In the genomic region with DNA sequence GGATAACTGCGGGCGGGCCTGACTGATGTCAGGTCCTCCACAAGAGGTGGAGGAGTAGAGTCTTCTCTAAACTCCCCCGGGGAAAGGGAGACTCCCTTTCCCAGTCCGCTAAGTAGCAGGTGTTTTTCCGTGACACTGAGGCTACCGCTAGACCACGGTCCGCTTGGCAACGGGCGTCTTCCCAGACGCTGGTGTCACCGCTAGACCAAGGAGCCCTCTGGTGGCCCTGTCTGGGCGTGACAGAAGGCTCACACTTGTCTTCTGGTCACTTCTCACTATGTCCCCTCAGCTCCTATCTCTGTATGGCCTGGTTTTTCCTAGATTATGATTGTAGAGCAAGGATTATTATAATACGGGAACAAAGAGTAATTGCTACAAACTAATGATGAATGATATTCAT, we compare ENCODE assay signal across 16 cellular contexts. TPM values are rescaled to one million over a fixed set of nuclear protein-coding genes. Genes with fewer than 3 reads are reported as not detected.
A peak's percentile ranks its signal among the peaks of the same experiment; 100 is the strongest.
DNase-seq lines count a peak whose midpoint lies in the region; FAIRE-seq and TF ChIP-seq lines count a peak whose summit lies in the region.
"Not testable (repeated sequence)": the region's sequence is repeated elsewhere in the genome, so short reads cannot be mapped to it uniquely, and the experiment has no call there.
"Had no signal": no experiment of that assay in that cellular context is flagged by ENCODE, and none has a peak within 500 bp of the region (broad histone marks: within the 10 kb centered on the region; RNA-seq: fewer than 3 reads in every experiment).

No MANE protein-coding gene starts in this region.

- not testable (repeated sequence) for H3K79me2 ChIP-seq in astrocyte (ENCODE audit: insufficient read depth, low read length)

- not testable (repeated sequence) for H3K36me3 ChIP-seq in astrocyte (ENCODE audit: insufficient read depth, low read length)

- H4K20me1 ChIP-seq in astrocyte (ENCODE audit: insufficient read depth, low read length), result not testable (repeated sequence)

- DNase-seq in A172 (ENCODE audit: low spot score) (peak; percentile 19), M059J (ENCODE audit: low read depth) (peak; percentile 43), RCC 7860 (ENCODE audit: low spot score) (peak; percentile 12), neural crest cell (ENCODE audit: low read depth, low spot score) (peak; percentile 37)
- DNase-seq in D721Med (ENCODE audit: insufficient read length, low spot score); GM13977 (ENCODE audit: low spot score); astrocyte (ENCODE audit: low read depth); epithelial cell of proximal tubule (ENCODE audit: low read depth): not testable (repeated sequence)

- not testable (repeated sequence) for H3K27me3 Mint-ChIP-seq in astrocyte (ENCODE audit: low read depth, unreplicated experiment); neural crest cell (ENCODE audit: low read depth)

- H3K4me3 ChIP-seq in astrocyte (ENCODE audit: insufficient read depth, low read depth, low read length); epithelial cell of proximal tubule (ENCODE audit: low read depth, low read length): not testable (repeated sequence)

- H3K9ac ChIP-seq in astrocyte (ENCODE audit: low read length), result not testable (repeated sequence)

- peaks cover 30% of the 10 kb centered on the region for H3K4me1 Mint-ChIP-seq in astrocyte (ENCODE audit: low read depth, unreplicated experiment)
- peaks cover 45% of the 10 kb centered on the region for H3K4me1 Mint-ChIP-seq in neural crest cell

- H3K36me3 Mint-ChIP-seq in astrocyte (ENCODE audit: low read depth, unreplicated experiment); neural crest cell (ENCODE audit: low read depth): not testable (repeated sequence)

- not testable (repeated sequence) for H3K27ac ChIP-seq in astrocyte (ENCODE audit: low read depth, low read length)

- H3K4me1 ChIP-seq in astrocyte (ENCODE audit: insufficient read depth, low read length), result not testable (repeated sequence)

- H3K27me3 ChIP-seq in astrocyte (ENCODE audit: insufficient read depth, low read length), result peaks cover 21% of the 10 kb centered on the region

- not testable (repeated sequence) for H3K9me3 ChIP-seq in astrocyte (ENCODE audit: insufficient read depth, low read depth, low read length)

- H3K9me3 Mint-ChIP-seq in astrocyte (ENCODE audit: unreplicated experiment); neural crest cell: not testable (repeated sequence)

- TF ChIP-seq CTCF in D721Med (IDR thresholded peaks at IDR 0.05; ENCODE audit: insufficient read depth, missing control alignments) (peak; percentile 21), GM13977 (IDR thresholded peaks at IDR 0.05; ENCODE audit: extremely low read depth, insufficient read depth, missing control alignments) (peak; percentile 47), epithelial cell of proximal tubule (conservative IDR thresholded peaks at IDR 0.05; ENCODE audit: low read depth, low read length) (peak; percentile 45), neural crest cell (conservative IDR thresholded peaks at IDR 0.05) (peak; percentile 46)
- TF ChIP-seq CTCF in astrocyte (IDR thresholded peaks at IDR 0.05; ENCODE audit: insufficient read depth, low read depth, low read length), result not testable (repeated sequence)

- H3K4me3 Mint-ChIP-seq in astrocyte (ENCODE audit: unreplicated experiment), result peak overlapping the region; percentile 77
- peak overlapping the region; percentile 86 for H3K4me3 Mint-ChIP-seq in neural crest cell

- H3K4me2 ChIP-seq in astrocyte (ENCODE audit: low read length), result not testable (repeated sequence)

- H2AFZ ChIP-seq in astrocyte (ENCODE audit: low read depth, low read length), result not testable (repeated sequence)

- FAIRE-seq in D721Med (lab: Jason Lieb, UNC); astrocyte (lab: Jason Lieb, UNC): not testable (repeated sequence)
- FAIRE-seq in RCC 7860 (lab: Jason Lieb, UNC), result peak; percentile 61

- H3K27ac Mint-ChIP-seq in astrocyte (ENCODE audit: unreplicated experiment) (peak overlapping the region; percentile 85), neural crest cell (ENCODE audit: unreplicated experiment) (peak overlapping the region; percentile 70)

- in situ Hi-C loops in GM13977 (cut with MboI; ENCODE audit: low pct_unique_long_range_greater_than_20kb, low sequenced_read_pairs, unreplicated experiment), result not testable (repeated sequence)

RNA-seq across cellular contexts. Expression of a gene that starts 2.9 kb away (rescaled TPM):
- total RNA-seq in A172 (2014; rRNA removed; shearing (Covaris generic)), result not detected in 2 replicates
- total RNA-seq in M059J (2014; rRNA removed; shearing (Covaris generic)), result not detected in 2 replicates
- total RNA-seq in astrocyte, result 146 and 162 TPM in 2 replicates
- 1.4 and 4.0 TPM in 2 replicates for total RNA-seq in epithelial cell of proximal tubule
- total RNA-seq in neural crest cell, result 42.4 and 44.0 TPM in 2 replicates
- total RNA-seq: activated naive CD8-positive, alpha-beta T cell treated with anti-CD3 and anti-CD28 coated beads, Interleukin-2, amount 10 ng/mL, durations not matched to agents 7 days and 5 days; activated T-helper 17 cell treated with anti-CD3 and anti-CD28 coated beads, Interleukin-2, amount 50 U/mL, for 72 hours; CD4-positive, alpha-beta memory T cell; esophagus mucosa; pulmonary artery endothelial cell had no signal

RNA-seq across cellular contexts. Expression of a gene that starts 15.6 kb away (rescaled TPM):
- 0.19 TPM in 1 of 2 replicates, not detected in the other for total RNA-seq in A172 (2014; rRNA removed; shearing (Covaris generic))
- total RNA-seq in M059J (2014; rRNA removed; shearing (Covaris generic)), result not detected in 2 replicates
- total RNA-seq in astrocyte (2.9 and 3.3 TPM in 2 replicates), epithelial cell of proximal tubule (1.1 and 10.6 TPM in 2 replicates), neural crest cell (6.1 and 6.9 TPM in 2 replicates)
- total RNA-seq: activated naive CD8-positive, alpha-beta T cell treated with anti-CD3 and anti-CD28 coated beads, Interleukin-2, amount 10 ng/mL, durations not matched to agents 7 days and 5 days; bronchial epithelial cell; CD4-positive, alpha-beta memory T cell; esophagus mucosa; H7; pulmonary artery endothelial cell had no signal

RNA-seq across cellular contexts. Expression of a gene that starts 21.3 kb away (rescaled TPM):
- 64.4 and 65.8 TPM in 2 replicates for total RNA-seq in A172 (2014; rRNA removed; shearing (Covaris generic))
- total RNA-seq in M059J (2014; rRNA removed; shearing (Covaris generic)), result 35.3 and 78.1 TPM in 2 replicates
- total RNA-seq in astrocyte (220 and 225 TPM in 2 replicates), epithelial cell of proximal tubule (73.3 and 78.6 TPM in 2 replicates), neural crest cell (128 and 132 TPM in 2 replicates)

RNA-seq across cellular contexts. Expression of a gene that starts 35.4 kb away (rescaled TPM):
- total RNA-seq in A172 (2014; rRNA removed; shearing (Covaris generic)), result 21.7 and 27.0 TPM in 2 replicates
- 28.4 and 41.2 TPM in 2 replicates for total RNA-seq in M059J (2014; rRNA removed; shearing (Covaris generic))
- total RNA-seq in astrocyte (98.9 and 107 TPM in 2 replicates), epithelial cell of proximal tubule (20.4 and 30.5 TPM in 2 replicates), neural crest cell (59.0 and 59.4 TPM in 2 replicates)

RNA-seq across cellular contexts. Expression of a gene that starts 41.6 kb away (rescaled TPM):
- total RNA-seq in A172 (2014; rRNA removed; shearing (Covaris generic)), result 0.36 TPM in 1 of 2 replicates, not detected in the other
- not detected in 2 replicates for total RNA-seq in M059J (2014; rRNA removed; shearing (Covaris generic))
- total RNA-seq in astrocyte, result 3.1 and 5.0 TPM in 2 replicates
- not detected in 2 replicates for total RNA-seq in epithelial cell of proximal tubule
- total RNA-seq in neural crest cell, result 8.9 and 10.2 TPM in 2 replicates
- total RNA-seq: bronchial epithelial cell, esophagus mucosa, left colon, pulmonary artery endothelial cell had no signal
